In the genomic region with DNA sequence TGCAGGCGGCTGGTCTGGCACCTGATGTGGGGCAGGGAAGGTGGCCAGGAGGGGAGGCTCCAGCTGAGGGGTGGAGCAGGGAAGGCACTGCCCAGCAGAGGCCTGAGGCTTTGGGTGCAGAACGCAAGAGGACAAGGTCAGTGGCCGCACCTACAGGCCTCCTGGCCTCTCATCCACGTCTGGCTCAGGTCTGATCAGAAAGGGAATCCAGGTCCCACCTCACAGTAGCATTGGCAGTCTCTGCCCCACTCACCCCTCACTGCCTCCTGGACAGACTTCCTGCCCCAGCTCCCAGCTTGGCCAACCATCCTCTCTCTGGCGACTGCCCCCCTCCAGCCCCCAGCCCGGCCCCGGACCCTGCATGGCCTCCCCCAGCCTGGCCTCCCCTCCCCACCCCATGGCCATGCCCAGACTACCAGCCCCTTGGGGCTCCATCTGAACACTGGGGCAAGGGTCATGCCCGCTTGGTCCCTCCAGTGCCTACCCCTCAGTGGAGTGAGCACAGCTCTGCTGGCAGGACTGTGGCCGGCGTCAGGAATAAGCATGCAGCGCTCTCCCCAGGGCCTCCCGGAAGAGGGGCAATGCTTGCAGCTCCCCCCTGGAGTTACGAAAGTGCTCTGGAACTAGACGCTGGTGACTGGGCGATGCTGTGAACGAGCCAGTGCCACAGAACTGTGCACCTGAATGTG, we compare ENCODE assay signal across 1 cellular context.
TF ChIP-seq lines count a peak whose summit lies in the region.

No MANE protein-coding gene starts in this region.

TF ChIP-seq in SK-N-SH treated with all-trans-retinoic acid at 6 μM for 48 hours, 23 proteins besides CTCF, POLR2A, EP300 and RAD21 (continued from another document):
- TF ChIP-seq, protein P1, sequence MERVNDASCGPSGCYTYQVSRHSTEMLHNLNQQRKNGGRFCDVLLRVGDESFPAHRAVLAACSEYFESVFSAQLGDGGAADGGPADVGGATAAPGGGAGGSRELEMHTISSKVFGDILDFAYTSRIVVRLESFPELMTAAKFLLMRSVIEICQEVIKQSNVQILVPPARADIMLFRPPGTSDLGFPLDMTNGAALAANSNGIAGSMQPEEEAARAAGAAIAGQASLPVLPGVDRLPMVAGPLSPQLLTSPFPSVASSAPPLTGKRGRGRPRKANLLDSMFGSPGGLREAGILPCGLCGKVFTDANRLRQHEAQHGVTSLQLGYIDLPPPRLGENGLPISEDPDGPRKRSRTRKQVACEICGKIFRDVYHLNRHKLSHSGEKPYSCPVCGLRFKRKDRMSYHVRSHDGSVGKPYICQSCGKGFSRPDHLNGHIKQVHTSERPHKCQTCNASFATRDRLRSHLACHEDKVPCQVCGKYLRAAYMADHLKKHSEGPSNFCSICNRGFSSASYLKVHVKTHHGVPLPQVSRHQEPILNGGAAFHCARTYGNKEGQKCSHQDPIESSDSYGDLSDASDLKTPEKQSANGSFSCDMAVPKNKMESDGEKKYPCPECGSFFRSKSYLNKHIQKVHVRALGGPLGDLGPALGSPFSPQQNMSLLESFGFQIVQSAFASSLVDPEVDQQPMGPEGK (CRISPR knock-in tag; IDR thresholded peaks at IDR 0.05; ENCODE audit: borderline replicate concordance): no peak
- no peak for TF ChIP-seq TCF4 (CRISPR knock-in tag; IDR thresholded peaks at IDR 0.05; ENCODE audit: borderline replicate concordance)
- TF ChIP-seq SNAI2 (CRISPR knock-in tag; IDR thresholded peaks at IDR 0.05): no peak
- no peak for TF ChIP-seq ARNTL (CRISPR knock-in tag; IDR thresholded peaks at IDR 0.05; ENCODE audit: borderline replicate concordance, low read depth)
- TF ChIP-seq, protein P2, sequence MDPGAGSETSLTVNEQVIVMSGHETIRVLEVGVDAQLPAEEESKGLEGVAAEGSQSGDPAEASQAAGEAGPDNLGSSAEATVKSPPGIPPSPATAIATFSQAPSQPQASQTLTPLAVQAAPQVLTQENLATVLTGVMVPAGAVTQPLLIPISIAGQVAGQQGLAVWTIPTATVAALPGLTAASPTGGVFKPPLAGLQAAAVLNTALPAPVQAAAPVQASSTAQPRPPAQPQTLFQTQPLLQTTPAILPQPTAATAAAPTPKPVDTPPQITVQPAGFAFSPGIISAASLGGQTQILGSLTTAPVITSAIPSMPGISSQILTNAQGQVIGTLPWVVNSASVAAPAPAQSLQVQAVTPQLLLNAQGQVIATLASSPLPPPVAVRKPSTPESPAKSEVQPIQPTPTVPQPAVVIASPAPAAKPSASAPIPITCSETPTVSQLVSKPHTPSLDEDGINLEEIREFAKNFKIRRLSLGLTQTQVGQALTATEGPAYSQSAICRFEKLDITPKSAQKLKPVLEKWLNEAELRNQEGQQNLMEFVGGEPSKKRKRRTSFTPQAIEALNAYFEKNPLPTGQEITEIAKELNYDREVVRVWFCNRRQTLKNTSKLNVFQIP (CRISPR knock-in tag; IDR thresholded peaks at IDR 0.05; ENCODE audit: borderline replicate concordance, low read depth): no peak
- no peak for TF ChIP-seq GLIS3 (CRISPR knock-in tag; IDR thresholded peaks at IDR 0.05)
- no peak for TF ChIP-seq ESRRG (CRISPR knock-in tag; IDR thresholded peaks at IDR 0.05)
- no peak for TF ChIP-seq OSR1 (CRISPR knock-in tag; IDR thresholded peaks at IDR 0.05)
- TF ChIP-seq ZFP3 (CRISPR knock-in tag; IDR thresholded peaks at IDR 0.05): no peak
- no peak for TF ChIP-seq ZNF8 (CRISPR knock-in tag; IDR thresholded peaks at IDR 0.05)
- no peak for TF ChIP-seq ZNF70 (CRISPR knock-in tag; IDR thresholded peaks at IDR 0.05)
- TF ChIP-seq, protein P3, sequence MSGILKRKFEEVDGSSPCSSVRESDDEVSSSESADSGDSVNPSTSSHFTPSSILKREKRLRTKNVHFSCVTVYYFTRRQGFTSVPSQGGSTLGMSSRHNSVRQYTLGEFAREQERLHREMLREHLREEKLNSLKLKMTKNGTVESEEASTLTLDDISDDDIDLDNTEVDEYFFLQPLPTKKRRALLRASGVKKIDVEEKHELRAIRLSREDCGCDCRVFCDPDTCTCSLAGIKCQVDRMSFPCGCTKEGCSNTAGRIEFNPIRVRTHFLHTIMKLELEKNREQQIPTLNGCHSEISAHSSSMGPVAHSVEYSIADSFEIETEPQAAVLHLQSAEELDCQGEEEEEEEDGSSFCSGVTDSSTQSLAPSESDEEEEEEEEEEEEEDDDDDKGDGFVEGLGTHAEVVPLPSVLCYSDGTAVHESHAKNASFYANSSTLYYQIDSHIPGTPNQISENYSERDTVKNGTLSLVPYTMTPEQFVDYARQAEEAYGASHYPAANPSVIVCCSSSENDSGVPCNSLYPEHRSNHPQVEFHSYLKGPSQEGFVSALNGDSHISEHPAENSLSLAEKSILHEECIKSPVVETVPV (CRISPR knock-in tag; IDR thresholded peaks at IDR 0.05): no peak
- no peak for TF ChIP-seq TOX (CRISPR knock-in tag; IDR thresholded peaks at IDR 0.05; ENCODE audit: borderline replicate concordance)
- TF ChIP-seq, protein P4, sequence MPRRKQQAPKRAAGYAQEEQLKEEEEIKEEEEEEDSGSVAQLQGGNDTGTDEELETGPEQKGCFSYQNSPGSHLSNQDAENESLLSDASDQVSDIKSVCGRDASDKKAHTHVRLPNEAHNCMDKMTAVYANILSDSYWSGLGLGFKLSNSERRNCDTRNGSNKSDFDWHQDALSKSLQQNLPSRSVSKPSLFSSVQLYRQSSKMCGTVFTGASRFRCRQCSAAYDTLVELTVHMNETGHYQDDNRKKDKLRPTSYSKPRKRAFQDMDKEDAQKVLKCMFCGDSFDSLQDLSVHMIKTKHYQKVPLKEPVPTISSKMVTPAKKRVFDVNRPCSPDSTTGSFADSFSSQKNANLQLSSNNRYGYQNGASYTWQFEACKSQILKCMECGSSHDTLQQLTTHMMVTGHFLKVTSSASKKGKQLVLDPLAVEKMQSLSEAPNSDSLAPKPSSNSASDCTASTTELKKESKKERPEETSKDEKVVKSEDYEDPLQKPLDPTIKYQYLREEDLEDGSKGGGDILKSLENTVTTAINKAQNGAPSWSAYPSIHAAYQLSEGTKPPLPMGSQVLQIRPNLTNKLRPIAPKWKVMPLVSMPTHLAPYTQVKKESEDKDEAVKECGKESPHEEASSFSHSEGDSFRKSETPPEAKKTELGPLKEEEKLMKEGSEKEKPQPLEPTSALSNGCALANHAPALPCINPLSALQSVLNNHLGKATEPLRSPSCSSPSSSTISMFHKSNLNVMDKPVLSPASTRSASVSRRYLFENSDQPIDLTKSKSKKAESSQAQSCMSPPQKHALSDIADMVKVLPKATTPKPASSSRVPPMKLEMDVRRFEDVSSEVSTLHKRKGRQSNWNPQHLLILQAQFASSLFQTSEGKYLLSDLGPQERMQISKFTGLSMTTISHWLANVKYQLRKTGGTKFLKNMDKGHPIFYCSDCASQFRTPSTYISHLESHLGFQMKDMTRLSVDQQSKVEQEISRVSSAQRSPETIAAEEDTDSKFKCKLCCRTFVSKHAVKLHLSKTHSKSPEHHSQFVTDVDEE (CRISPR knock-in tag; IDR thresholded peaks at IDR 0.05): no peak
- TF ChIP-seq BACH2 (CRISPR knock-in tag; IDR thresholded peaks at IDR 0.05; ENCODE audit: borderline replicate concordance): no peak
